17 cellular contexts compared by ENCODE assay signal in the genomic region with DNA sequence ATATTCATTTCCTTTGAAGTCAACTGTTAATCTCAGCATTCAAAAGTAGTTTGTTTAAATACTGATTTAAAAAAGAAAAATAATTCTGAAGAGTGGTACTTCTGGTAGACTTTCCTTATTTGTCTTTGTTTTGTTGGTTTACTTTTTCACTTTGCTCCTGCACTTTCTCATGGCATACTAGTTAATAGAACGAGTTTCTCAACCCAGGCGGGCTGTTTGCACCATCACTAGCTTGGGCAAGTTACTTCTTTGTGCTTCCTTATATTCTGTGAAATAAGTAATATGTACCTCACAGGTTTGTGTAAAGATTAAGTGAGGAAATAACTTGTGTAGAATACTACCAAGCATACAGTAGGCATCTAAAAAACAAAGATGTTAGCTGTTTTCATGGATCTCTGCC.
"Had no signal": no experiment of that assay in that cellular context is flagged by ENCODE, and none has a peak within 500 bp of the region (broad histone marks: within the 10 kb centered on the region; RNA-seq: fewer than 3 reads in every experiment).

No MANE protein-coding gene starts in this region.

- ATAC-seq: left cardiac atrium; naive thymus-derived CD8-positive, alpha-beta T cell had no signal

- DNase-seq: activated CD4-positive, alpha-beta T cell treated with anti-CD3 and anti-CD28 coated beads, Interleukin-2, amount 50 U/mL, for 48 hours; activated CD4-positive, CD25-positive, alpha-beta regulatory T cell treated with anti-CD3 and anti-CD28 coated beads, Interleukin-2, amount 50 U/mL, for 72 hours; activated gamma-delta T cell; activated T-cell treated with anti-CD3 and anti-CD28 coated beads, Interleukin-2, amount 50 U/mL, for 48 hours; endodermal cell; esophagus squamous epithelium; glutamatergic neuron; left cardiac atrium; naive thymus-derived CD8-positive, alpha-beta T cell; nucleus accumbens; psoas muscle; sigmoid colon; stimulated activated CD4-positive, alpha-beta T cell treated with anti-CD3 and anti-CD28 coated beads, Interleukin-4, amount 100 ng/mL, for 1 hour; stomach; uterus had no signal

- H3K4me1 Mint-ChIP-seq: naive thymus-derived CD8-positive, alpha-beta T cell had no signal

- H3K4me1 ChIP-seq: esophagus squamous epithelium, sigmoid colon, stomach, uterus had no signal

- H3K9me3 Mint-ChIP-seq: endodermal cell; naive thymus-derived CD8-positive, alpha-beta T cell had no signal

- H3K27ac Mint-ChIP-seq: activated naive CD8-positive, alpha-beta T cell; endodermal cell; naive thymus-derived CD8-positive, alpha-beta T cell had no signal

- H3K27me3 ChIP-seq: esophagus squamous epithelium, sigmoid colon, stomach, uterus had no signal

- H3K27ac ChIP-seq: esophagus squamous epithelium, psoas muscle, sigmoid colon, stomach, thoracic aorta, uterus had no signal

- H3K4me3 Mint-ChIP-seq: activated naive CD8-positive, alpha-beta T cell; endodermal cell; naive thymus-derived CD8-positive, alpha-beta T cell had no signal

- H3K36me3 ChIP-seq: esophagus squamous epithelium, sigmoid colon, stomach, thoracic aorta, uterus had no signal

- H3K4me3 ChIP-seq: esophagus squamous epithelium, psoas muscle, sigmoid colon, stomach, thoracic aorta, uterus had no signal

- H3K27me3 Mint-ChIP-seq: activated naive CD8-positive, alpha-beta T cell; naive thymus-derived CD8-positive, alpha-beta T cell had no signal

- H3K9me3 ChIP-seq: esophagus squamous epithelium, psoas muscle, sigmoid colon, stomach, thoracic aorta, uterus had no signal
